Comparison of ENCODE assay signal across 14 cellular contexts in the genomic region with DNA sequence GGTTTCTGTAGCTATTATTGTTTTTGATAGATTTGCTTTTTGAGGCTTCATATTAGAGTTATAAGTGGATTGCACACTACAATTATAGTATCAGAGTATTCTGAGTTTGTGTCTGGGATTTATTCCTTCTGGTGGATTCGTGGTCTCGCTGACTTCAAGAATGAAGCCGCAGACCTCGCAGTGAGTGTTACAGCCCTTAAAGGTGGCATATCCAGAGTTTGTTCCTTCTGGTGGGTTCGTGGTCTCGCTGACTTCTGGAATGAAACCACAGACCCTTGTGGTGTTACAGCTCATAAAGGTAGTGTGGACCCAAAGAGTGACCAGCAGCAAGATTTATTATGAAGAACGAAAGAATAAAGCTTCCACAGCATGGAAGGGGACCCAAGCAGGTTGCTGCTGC. TPM values are rescaled to one million over a fixed set of nuclear protein-coding genes. Genes with fewer than 3 reads are reported as not detected.
DNase-seq lines count a peak whose midpoint lies in the region; ATAC-seq and TF ChIP-seq lines count a peak whose summit lies in the region.
"Had no signal": no experiment of that assay in that cellular context is flagged by ENCODE, and none has a peak within 500 bp of the region (broad histone marks: within the 10 kb centered on the region; RNA-seq: fewer than 3 reads in every experiment).

No MANE protein-coding gene starts in this region.

- 77 to 89% (median 86%) methylated on average over 7 of the region's 7 CpGs for WGBS in adrenal gland, 4 donors

- DNase-seq in CD4-positive, alpha-beta T cell, result no peak
- no peak for DNase-seq in naive thymus-derived CD8-positive, alpha-beta T cell
- DNase-seq in upper lobe of right lung, result no peak
- DNase-seq in adrenal gland, result no peak
- no peak for DNase-seq in activated CD4-positive, alpha-beta T cell treated with anti-CD3 and anti-CD28 coated beads, Interleukin-2, amount 50 U/mL, for 4 hours
- DNase-seq: ACHN, DMS53, H7 had no signal

- no peaks in the 10 kb centered on the region for H3K27me3 Mint-ChIP-seq in CD4-positive, alpha-beta T cell
- H3K27me3 Mint-ChIP-seq in naive thymus-derived CD8-positive, alpha-beta T cell, result no peaks in the 10 kb centered on the region

- no peaks in the 10 kb centered on the region for H3F3A ChIP-seq in Loucy (ENCODE audit: low read depth)

- CTCF ChIA-PET in CD4-positive, alpha-beta T cell (lab: Charles Lee), result no interaction called here

- H2AFZ ChIP-seq in Loucy (ENCODE audit: low read length), result no peak overlapping the region
- H2AFZ ChIP-seq: GM23338 had no signal

- no peak for TF ChIP-seq CTCF in CD4-positive, alpha-beta T cell (IDR thresholded peaks at IDR 0.05)
- TF ChIP-seq CTCF in Loucy (conservative IDR thresholded peaks at IDR 0.05; ENCODE audit: low read length) (no peak), upper lobe of right lung (IDR thresholded peaks at IDR 0.05) (no peak), adrenal gland (IDR thresholded peaks at IDR 0.05) (no peak)

- no peaks in the 10 kb centered on the region for H3K36me3 Mint-ChIP-seq in CD4-positive, alpha-beta T cell (ENCODE audit: low read depth)
- H3K36me3 Mint-ChIP-seq in naive thymus-derived CD8-positive, alpha-beta T cell, result peaks cover 0 to 2% (median 0%) of the 10 kb centered on the region in 3 donors

- ATAC-seq in CD4-positive, alpha-beta T cell (ENCODE audit: poor library complexity), result no peak
- ATAC-seq in naive thymus-derived CD8-positive, alpha-beta T cell, result no peak
- no peak for ATAC-seq in upper lobe of right lung
- ATAC-seq: GM12878, GM23338 had no signal

- H3K4me2 ChIP-seq in BLaER1 (no peak overlapping the region), Loucy (ENCODE audit: low read depth, low read length, poor library complexity, severe bottlenecking) (peak overlapping the region; percentile 41)
- H3K4me2 ChIP-seq: GM23338 had no signal

- TF ChIP-seq POLR2A in adrenal gland (IDR thresholded peaks at IDR 0.05), result no peak

- no peaks in the 10 kb centered on the region for H3K79me2 ChIP-seq in Loucy (ENCODE audit: insufficient read depth, low read length)

- H3K4me1 Mint-ChIP-seq in CD4-positive, alpha-beta T cell (ENCODE audit: low read depth), result peaks cover 62% of the 10 kb centered on the region
- peaks cover 19 to 64% (median 54%) of the 10 kb centered on the region in 4 donors for H3K4me1 Mint-ChIP-seq in naive thymus-derived CD8-positive, alpha-beta T cell
- H3K4me1 Mint-ChIP-seq: GM23338 had no signal

- H3K36me3 ChIP-seq in BLaER1 (peaks cover 8% of the 10 kb centered on the region; the same call in 1 of the 2 replicates), Loucy (ENCODE audit: insufficient read depth, low read length) (no peaks in the 10 kb centered on the region), upper lobe of right lung (no peaks in the 10 kb centered on the region), adrenal gland (replicated peaks in 1 of 2) (no peaks in the 10 kb centered on the region)

- H4K20me1 ChIP-seq in BLaER1 (no peaks in the 10 kb centered on the region), Loucy (ENCODE audit: insufficient read depth, low read length, poor library complexity, severe bottlenecking) (no peaks in the 10 kb centered on the region)

- no peaks in the 10 kb centered on the region for H3K9me3 Mint-ChIP-seq in CD4-positive, alpha-beta T cell
- H3K9me3 Mint-ChIP-seq in naive thymus-derived CD8-positive, alpha-beta T cell, result peaks cover 0 to 11% (median 3%) of the 10 kb centered on the region in 9 donors

- POLR2A ChIA-PET in CD4-positive, alpha-beta T cell (lab: Charles Lee), result no interaction called here
- POLR2A ChIA-PET in naive thymus-derived CD8-positive, alpha-beta T cell (lab: Charles Lee), result no interaction called here

- H3K9me3 ChIP-seq in BLaER1, result peaks cover 21% of the 10 kb centered on the region
- peaks cover 3% of the 10 kb centered on the region for H3K9me3 ChIP-seq in CD4-positive, alpha-beta T cell (ENCODE audit: control insufficient read depth, low read length)
- H3K9me3 ChIP-seq in Loucy (ENCODE audit: insufficient read depth, low read depth, low read length), result peaks cover 2% of the 10 kb centered on the region; the same call in 1 of the 2 replicates
- no peaks in the 10 kb centered on the region for H3K9me3 ChIP-seq in upper lobe of right lung
- H3K9me3 ChIP-seq in adrenal gland (replicated peaks in 1 of 3), result no peaks in the 10 kb centered on the region

- H3K4me3 ChIP-seq in BLaER1 (no peak overlapping the region), Loucy (ENCODE audit: low read length, poor library complexity, severe bottlenecking) (no peak overlapping the region), upper lobe of right lung (no peak overlapping the region), adrenal gland (no peak overlapping the region)
- H3K4me3 ChIP-seq: GM12878, GM23338 had no signal

- peak overlapping the region; percentile 83 for H3K27ac Mint-ChIP-seq in CD4-positive, alpha-beta T cell
- H3K27ac Mint-ChIP-seq in naive thymus-derived CD8-positive, alpha-beta T cell, result peak overlapping the region in 6 of 10 donors; percentile 3 to 90 (median 70)
- H3K27ac Mint-ChIP-seq: GM23338 had no signal

- H3K9me2 ChIP-seq in Loucy (replicated peaks; ENCODE audit: low read depth, low read length), result no peaks in the 10 kb centered on the region

- H3K4me3 Mint-ChIP-seq in CD4-positive, alpha-beta T cell, result no peak overlapping the region
- H3K4me3 Mint-ChIP-seq in naive thymus-derived CD8-positive, alpha-beta T cell, result peak overlapping the region in 2 of 10 donors; percentile 20 to 57
- H3K4me3 Mint-ChIP-seq: GM23338 had no signal

- intact Hi-C loops in CD4-positive, alpha-beta T cell (cut with DNase I, micrococcal nuclease), result loop anchor here in 1 of 2 experiments (5.0 kb wide), 2 partner anchors 59 to 214 kb away; no protein-coding TSS in a partner anchor
- intact Hi-C loops in upper lobe of right lung (cut with DNase I) (no loop called here), adrenal gland (cut with DNase I) (no loop called here)

- H3K27me3 ChIP-seq in BLaER1, result no peaks in the 10 kb centered on the region
- no peaks in the 10 kb centered on the region for H3K27me3 ChIP-seq in CD4-positive, alpha-beta T cell (ENCODE audit: control insufficient read depth, insufficient read depth, low read length)
- H3K27me3 ChIP-seq in Loucy (ENCODE audit: insufficient read depth, low read length, poor library complexity, severe bottlenecking), result no peaks in the 10 kb centered on the region
- H3K27me3 ChIP-seq in upper lobe of right lung, result no peaks in the 10 kb centered on the region
- H3K27me3 ChIP-seq in adrenal gland, result no peaks in the 10 kb centered on the region

- H3K4me1 ChIP-seq in BLaER1 (peaks cover 53% of the 10 kb centered on the region), Loucy (ENCODE audit: insufficient read depth, low read length, poor library complexity, severe bottlenecking) (peaks cover 31% of the 10 kb centered on the region), upper lobe of right lung (no peaks in the 10 kb centered on the region), adrenal gland (replicated peaks in 1 of 2) (no peaks in the 10 kb centered on the region)

- H3K9ac ChIP-seq in BLaER1 (no peak overlapping the region), Loucy (ENCODE audit: low read depth, low read length, poor library complexity, severe bottlenecking) (no peak overlapping the region)

- peak overlapping the region; percentile 69 for H3K27ac ChIP-seq in BLaER1
- no peak overlapping the region for H3K27ac ChIP-seq in CD4-positive, alpha-beta T cell (ENCODE audit: low read depth, low read length)
- no peak overlapping the region for H3K27ac ChIP-seq in upper lobe of right lung
- H3K27ac ChIP-seq in adrenal gland, result no peak overlapping the region
- H3K27ac ChIP-seq: C4-2B had no signal

RNA-seq across cellular contexts. Expression of a gene that starts 6.9 kb away (rescaled TPM):
- total RNA-seq in CD4-positive, alpha-beta T cell, result 100 to 1,000 TPM; 131 to 133 TPM
- 100 to 1,000 TPM; 194 to 195 TPM for total RNA-seq in naive thymus-derived CD8-positive, alpha-beta T cell
- polyA plus RNA-seq in naive thymus-derived CD8-positive, alpha-beta T cell, result 100 to 1,000 TPM; 109 to 184 (median 164) TPM
- total RNA-seq in upper lobe of right lung (35.3 TPM), adrenal gland (10 to 100 TPM; 33.5 to 78.1 (median 48.9) TPM)
- 10 to 100 TPM in 2 of 3 donors, 1 to 10 TPM in 1; 6.1 to 41.4 (median 12.0) TPM for polyA plus RNA-seq in adrenal gland
- total RNA-seq: A172 had no signal
